Comparison of ENCODE assay signal across 14 cellular contexts in genomic region chr22:27983361-27983791, GRCh38.
"Had no signal": no experiment of that assay in that cellular context is flagged by ENCODE, and none has a peak within 500 bp of the region (broad histone marks: within the 10 kb centered on the region; RNA-seq: fewer than 3 reads in every experiment).

No MANE protein-coding gene starts in this region.

- ATAC-seq: effector memory CD8-positive, alpha-beta T cell; left colon; natural killer cell treated with Interleukin-12 subunit alpha and Interleukin-12 subunit beta and Interleukin-15 and Interleukin-18, amount 100 ng/mL, for 72 hours; stimulated activated naive B cell treated with anti-CD40 and anti-IgM and Interleukin-4, amounts not matched to agents 10 μg/mL and 1 μg/mL and 100 μg/mL, for 72 hours had no signal

- H3K27me3 ChIP-seq: tibial nerve, vagina had no signal

- H3K4me1 Mint-ChIP-seq: stimulated activated naive B cell treated with anti-CD40 and anti-IgM and Interleukin-4, amounts not matched to agents 10 μg/mL and 1 μg/mL and 100 μg/mL, for 72 hours had no signal

- H3K4me3 Mint-ChIP-seq: activated naive CD8-positive, alpha-beta T cell; effector memory CD8-positive, alpha-beta T cell; mesothelial cell of epicardium; natural killer cell treated with Interleukin-12 subunit alpha and Interleukin-12 subunit beta and Interleukin-15 and Interleukin-18, amount 100 ng/mL, for 72 hours; stimulated activated naive B cell treated with anti-CD40 and anti-IgM and Interleukin-4, amounts not matched to agents 10 μg/mL and 1 μg/mL and 100 μg/mL, for 72 hours had no signal

- H3K27ac Mint-ChIP-seq: activated naive CD8-positive, alpha-beta T cell; mesothelial cell of epicardium; natural killer cell treated with Interleukin-12 subunit alpha and Interleukin-12 subunit beta and Interleukin-15 and Interleukin-18, amount 100 ng/mL, for 72 hours; stimulated activated naive B cell treated with anti-CD40 and anti-IgM and Interleukin-4, amounts not matched to agents 10 μg/mL and 1 μg/mL and 100 μg/mL, for 72 hours had no signal

- H3K9me3 ChIP-seq: tibial nerve, vagina had no signal

- H3K4me1 ChIP-seq: tibial nerve, vagina had no signal

- DNase-seq: activated CD4-positive, alpha-beta T cell treated with anti-CD3 and anti-CD28 coated beads, Interleukin-2, amount 50 U/mL, for 1 hour; effector memory CD8-positive, alpha-beta T cell; left colon; small intestine; stimulated activated CD4-positive, alpha-beta T cell treated with anti-CD3 and anti-CD28 coated beads, Interleukin-4, amount 100 ng/mL, for 24 hours; stimulated activated naive B cell treated with anti-CD40 and anti-IgM and Interleukin-4, amounts not matched to agents 10 μg/mL and 1 μg/mL and 100 μg/mL, for 72 hours; T1000 had no signal

- H3K4me3 ChIP-seq: lung, tibial nerve, vagina had no signal

- H3K9me3 Mint-ChIP-seq: effector memory CD8-positive, alpha-beta T cell; mesothelial cell of epicardium; natural killer cell treated with Interleukin-12 subunit alpha and Interleukin-12 subunit beta and Interleukin-15 and Interleukin-18, amount 100 ng/mL, for 72 hours; stimulated activated naive B cell treated with anti-CD40 and anti-IgM and Interleukin-4, amounts not matched to agents 10 μg/mL and 1 μg/mL and 100 μg/mL, for 72 hours had no signal

- H3K36me3 Mint-ChIP-seq: natural killer cell treated with Interleukin-12 subunit alpha and Interleukin-12 subunit beta and Interleukin-15 and Interleukin-18, amount 100 ng/mL, for 72 hours had no signal

- H3K27me3 Mint-ChIP-seq: activated naive CD8-positive, alpha-beta T cell; effector memory CD8-positive, alpha-beta T cell; natural killer cell treated with Interleukin-12 subunit alpha and Interleukin-12 subunit beta and Interleukin-15 and Interleukin-18, amount 100 ng/mL, for 72 hours; progenitor cell of endocrine pancreas; stimulated activated naive B cell treated with anti-CD40 and anti-IgM and Interleukin-4, amounts not matched to agents 10 μg/mL and 1 μg/mL and 100 μg/mL, for 72 hours had no signal

- FAIRE-seq: small intestine had no signal

- H3K27ac ChIP-seq: tibial nerve, vagina had no signal
